In the genomic region with DNA sequence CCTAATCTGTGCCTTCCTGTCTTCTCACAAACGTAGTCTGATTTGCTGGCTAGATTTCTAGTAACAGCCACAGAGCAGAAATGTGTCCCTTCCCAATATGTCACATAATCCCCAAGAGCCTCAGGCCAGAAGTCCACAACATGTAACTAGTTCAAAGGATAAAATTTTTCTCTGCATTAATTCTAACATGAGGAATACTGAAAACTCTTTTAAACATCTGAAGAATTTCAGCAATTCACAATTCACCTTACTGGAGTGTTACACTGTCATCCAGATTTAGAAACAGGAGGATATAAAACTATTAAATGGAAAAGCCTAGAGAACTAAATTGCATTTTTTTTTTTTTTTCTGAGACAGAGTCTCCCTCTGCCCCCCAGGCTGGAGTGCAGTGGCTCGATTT, we compare ENCODE assay signal across 19 cellular contexts. TPM values are rescaled to one million over a fixed set of nuclear protein-coding genes. Genes with fewer than 3 reads are reported as not detected.
DNase-seq lines count a peak whose midpoint lies in the region; ATAC-seq and TF ChIP-seq lines count a peak whose summit lies in the region.
"Had no signal": no experiment of that assay in that cellular context is flagged by ENCODE, and none has a peak within 500 bp of the region (broad histone marks: within the 10 kb centered on the region; RNA-seq: fewer than 3 reads in every experiment).

No MANE protein-coding gene starts in this region.

- H2AFZ ChIP-seq in neuronal stem cell (ENCODE audit: low read length), result no peak overlapping the region

- H3K27ac Mint-ChIP-seq in CD4-positive, alpha-beta T cell, result peak overlapping the region; percentile 99
- no peak overlapping the region for H3K27ac Mint-ChIP-seq in Caco-2 (ENCODE audit: unreplicated experiment)
- H3K27ac Mint-ChIP-seq in activated naive CD4-positive, alpha-beta T cell treated with anti-CD3 and anti-CD28 coated beads, Interleukin-2, amount 50 U/mL, for 72 hours, result peak overlapping the region; percentile 23 to 58
- peak overlapping the region in 7 of 10 donors; percentile 33 to 90 (median 62) for H3K27ac Mint-ChIP-seq in naive thymus-derived CD8-positive, alpha-beta T cell

- no peak for TF ChIP-seq CTCF in CD4-positive, alpha-beta T cell (IDR thresholded peaks at IDR 0.05)
- no peak for TF ChIP-seq CTCF in Caco-2 (IDR thresholded peaks at IDR 0.05; ENCODE audit: insufficient read depth in 1 of 2, low read depth in 1 of 2, low read length in 1 of 2, severe bottlenecking in 1 of 2, unreplicated experiment in 1 of 2)

- no TSS peak for BruUV-seq in Caco-2 (replicated peaks; lab: Mats Ljungman, UMichigan)

- H4K91ac ChIP-seq in neuronal stem cell (ENCODE audit: low read depth, low read length, poor library complexity), result no peak overlapping the region

- no peaks in the 10 kb centered on the region for H3K9me3 ChIP-seq in CD4-positive, alpha-beta T cell (ENCODE audit: control insufficient read depth, low read length)
- H3K9me3 ChIP-seq in Caco-2, result no peaks in the 10 kb centered on the region
- H3K9me3 ChIP-seq in neuronal stem cell (replicated peaks in 1 of 2; ENCODE audit: control insufficient read depth in 2 of 2, insufficient read depth in 1 of 2, low read depth in 1 of 2, low read length in 2 of 2), result no peaks in the 10 kb centered on the region
- H3K9me3 ChIP-seq: upper lobe of left lung had no signal

- DNase-seq in CD4-positive, alpha-beta T cell, result no peak
- DNase-seq in Caco-2 (no peak), neuronal stem cell (ENCODE audit: low spot score) (no peak), KG1 (lab: John Stamatoyannopoulos, UW) (no peak), left colon (no peak), superior temporal gyrus (ENCODE audit: extremely low spot score) (no peak)
- DNase-seq in activated naive CD4-positive, alpha-beta T cell treated with anti-CD3 and anti-CD28 coated beads, Interleukin-2, amount 50 U/mL, for 72 hours (ENCODE audit: low spot score in 2 of 2), result no peak
- no peak for DNase-seq in naive thymus-derived CD8-positive, alpha-beta T cell
- DNase-seq: activated CD8-positive, alpha-beta memory T cell treated with anti-CD3 and anti-CD28 coated beads for 24 hours; activated gamma-delta T cell treated with Interleukin-2 at 50 U/mL for 16 hours; DMS53; NCI-H1436; NCI-H82; stimulated activated CD4-positive, alpha-beta T cell treated with anti-CD3 and anti-CD28 coated beads, Interleukin-15, amount 100 ng/mL, for 24 hours; stimulated activated naive CD4-positive, alpha-beta T cell; upper lobe of left lung had no signal

- H3K27ac ChIP-seq in CD4-positive, alpha-beta T cell (ENCODE audit: low read depth, low read length), result no peak overlapping the region
- H3K27ac ChIP-seq in neuronal stem cell (replicated peaks; ENCODE audit: low read length), result no peak overlapping the region
- H3K27ac ChIP-seq: upper lobe of left lung had no signal

- POLR2A ChIA-PET in CD4-positive, alpha-beta T cell (lab: Charles Lee), result interaction anchor here (0.7 to 1.2 kb wide), 2 partner anchors 48 to 87 kb away, joined by 3 to 4 read pairs; no protein-coding TSS in a partner anchor
- POLR2A ChIA-PET in Caco-2 (lab: Charles Lee), result no interaction called here
- POLR2A ChIA-PET in naive thymus-derived CD8-positive, alpha-beta T cell (lab: Charles Lee), result interaction anchor here (3.0 kb wide), 1 partner anchor 11 kb away, joined by 13 read pairs; no protein-coding TSS in a partner anchor

- no peak overlapping the region for H3K4ac ChIP-seq in neuronal stem cell (ENCODE audit: low read length)

- H3K79me1 ChIP-seq in neuronal stem cell (ENCODE audit: low read depth, low read length), result peaks cover 14% of the 10 kb centered on the region

- no peak for ATAC-seq in CD4-positive, alpha-beta T cell (ENCODE audit: poor library complexity)
- no peak for ATAC-seq in activated naive CD4-positive, alpha-beta T cell treated with anti-CD3 and anti-CD28 coated beads, Interleukin-2, amount 50 U/mL, for 72 hours
- ATAC-seq in naive thymus-derived CD8-positive, alpha-beta T cell, result no peak
- no peak for ATAC-seq in left colon
- ATAC-seq: esophagus mucosa had no signal

- H3K36me3 ChIP-seq in Caco-2 (ENCODE audit: control insufficient read depth, insufficient read depth, low read length) (peaks cover 5% of the 10 kb centered on the region), neuronal stem cell (replicated peaks in 1 of 2; ENCODE audit: control insufficient read depth in 2 of 2, insufficient read depth in 2 of 2, low read length in 2 of 2) (peaks cover 39 to 76% of the 10 kb centered on the region in 2 donors)

- H2BK120ac ChIP-seq in neuronal stem cell (ENCODE audit: low read depth, low read length), result no peak overlapping the region

- H3K4me1 ChIP-seq in Caco-2 (peaks cover 18% of the 10 kb centered on the region), neuronal stem cell (ENCODE audit: control insufficient read depth in 2 of 2, insufficient read depth in 1 of 2, low read depth in 1 of 2, low read length in 2 of 2) (peaks cover 9 to 11% of the 10 kb centered on the region in 2 donors)

- no peak overlapping the region for H3K4me3 ChIP-seq in Caco-2 (ENCODE audit: low read depth, low read length)
- H3K4me3 ChIP-seq in neuronal stem cell (ENCODE audit: low read length in 2 of 2), result no peak overlapping the region
- H3K4me3 ChIP-seq: upper lobe of left lung had no signal

- H3K27me3 ChIP-seq in CD4-positive, alpha-beta T cell (ENCODE audit: control insufficient read depth, insufficient read depth, low read length), result no peaks in the 10 kb centered on the region
- H3K27me3 ChIP-seq in Caco-2 (replicated peaks; ENCODE audit: control insufficient read depth, insufficient read depth, low read length), result no peaks in the 10 kb centered on the region
- no peaks in the 10 kb centered on the region for H3K27me3 ChIP-seq in neuronal stem cell (ENCODE audit: control insufficient read depth in 3 of 3, insufficient read depth in 3 of 3, low read depth in 1 of 3, low read length in 3 of 3)
- H3K27me3 ChIP-seq: upper lobe of left lung had no signal

- H2AK5ac ChIP-seq in neuronal stem cell (ENCODE audit: low read depth, low read length), result no peak overlapping the region

- no peak overlapping the region for H3K23ac ChIP-seq in neuronal stem cell (ENCODE audit: low read depth, low read length, poor library complexity)

- H3K9me3 Mint-ChIP-seq in CD4-positive, alpha-beta T cell, result no peaks in the 10 kb centered on the region
- H3K9me3 Mint-ChIP-seq in Caco-2 (ENCODE audit: unreplicated experiment), result no peaks in the 10 kb centered on the region
- H3K9me3 Mint-ChIP-seq in activated naive CD4-positive, alpha-beta T cell treated with anti-CD3 and anti-CD28 coated beads, Interleukin-2, amount 50 U/mL, for 72 hours, result no peaks in the 10 kb centered on the region
- no peaks in the 10 kb centered on the region for H3K9me3 Mint-ChIP-seq in naive thymus-derived CD8-positive, alpha-beta T cell

- no peak overlapping the region for H3K18ac ChIP-seq in neuronal stem cell (ENCODE audit: low read length)

- no peaks in the 10 kb centered on the region for H3K27me3 Mint-ChIP-seq in CD4-positive, alpha-beta T cell
- no peaks in the 10 kb centered on the region for H3K27me3 Mint-ChIP-seq in Caco-2 (ENCODE audit: insufficient read depth, unreplicated experiment)
- no peaks in the 10 kb centered on the region for H3K27me3 Mint-ChIP-seq in naive thymus-derived CD8-positive, alpha-beta T cell

- peaks cover 62% of the 10 kb centered on the region for H3K4me1 Mint-ChIP-seq in CD4-positive, alpha-beta T cell (ENCODE audit: low read depth)
- H3K4me1 Mint-ChIP-seq in Caco-2 (ENCODE audit: low read depth, unreplicated experiment), result peaks cover 17% of the 10 kb centered on the region
- H3K4me1 Mint-ChIP-seq in naive thymus-derived CD8-positive, alpha-beta T cell, result peaks cover 25 to 66% (median 56%) of the 10 kb centered on the region in 4 donors

- peak overlapping the region; percentile 64 for H3K4me3 Mint-ChIP-seq in CD4-positive, alpha-beta T cell
- peak overlapping the region; percentile 14 for H3K4me3 Mint-ChIP-seq in Caco-2 (ENCODE audit: unreplicated experiment)
- peak overlapping the region in 6 of 10 donors; percentile 21 to 45 (median 32) for H3K4me3 Mint-ChIP-seq in naive thymus-derived CD8-positive, alpha-beta T cell

- H3K4me2 ChIP-seq in neuronal stem cell (ENCODE audit: insufficient read depth, low read length, poor library complexity, severe bottlenecking), result no peak overlapping the region

- H2BK15ac ChIP-seq in neuronal stem cell (ENCODE audit: low read length), result no peak overlapping the region

- no peak overlapping the region for H4K8ac ChIP-seq in neuronal stem cell (ENCODE audit: low read depth, low read length)

- H2BK12ac ChIP-seq in neuronal stem cell (ENCODE audit: low read length), result no peak overlapping the region

- intact Hi-C loops in CD4-positive, alpha-beta T cell (cut with DNase I, micrococcal nuclease), result loop anchor here in 1 of 2 experiments (10.0 kb wide), 1 partner anchor 531 kb away; a partner anchor contains a TSS
- intact Hi-C loops in Caco-2 (cut with micrococcal nuclease; ENCODE audit: unreplicated experiment), result no loop called here
- intact Hi-C loops in left colon (cut with DNase I, micrococcal nuclease), result no loop called here

- peaks cover 83% of the 10 kb centered on the region for H3K36me3 Mint-ChIP-seq in CD4-positive, alpha-beta T cell (ENCODE audit: low read depth)
- H3K36me3 Mint-ChIP-seq in Caco-2 (ENCODE audit: insufficient read depth, unreplicated experiment), result peaks cover 90% of the 10 kb centered on the region
- H3K36me3 Mint-ChIP-seq in activated naive CD4-positive, alpha-beta T cell treated with anti-CD3 and anti-CD28 coated beads, Interleukin-2, amount 50 U/mL, for 72 hours, result peaks cover 47 to 68% of the 10 kb centered on the region in 2 donors
- H3K36me3 Mint-ChIP-seq in naive thymus-derived CD8-positive, alpha-beta T cell, result peaks cover 0 to 74% (median 8%) of the 10 kb centered on the region in 3 donors

- H2BK5ac ChIP-seq in neuronal stem cell (ENCODE audit: low read length), result no peak overlapping the region

- WGBS in neuronal stem cell (ENCODE audit: extremely low coverage in 2 of 2, insufficient read length in 2 of 2, insufficient replicate concordance in 1 of 2), 2 donors, result no CpG with 5 or more reads among the region's 2 CpGs

- CTCF ChIA-PET in CD4-positive, alpha-beta T cell (lab: Charles Lee), result no interaction called here
- CTCF ChIA-PET in Caco-2 (lab: Charles Lee), result no interaction called here

- no peak overlapping the region for H3K9ac ChIP-seq in neuronal stem cell (ENCODE audit: low read depth, low read length, poor library complexity)

- H3K14ac ChIP-seq in neuronal stem cell (ENCODE audit: low read length), result no peak overlapping the region

RNA-seq across cellular contexts. Expression of a gene that starts 2.5 kb away (rescaled TPM):
- total RNA-seq in CD4-positive, alpha-beta T cell, result 100 to 1,000 TPM; 126 to 127 TPM
- total RNA-seq in Caco-2 (2022), result 135 and 154 TPM in 2 replicates
- total RNA-seq in activated naive CD4-positive, alpha-beta T cell treated with anti-CD3 and anti-CD28 coated beads, Interleukin-2, amount 50 U/mL, for 72 hours, result 10 to 100 TPM; 83.4 to 92.7 TPM
- 100 to 1,000 TPM; 123 to 129 TPM for total RNA-seq in naive thymus-derived CD8-positive, alpha-beta T cell
- 10 to 100 TPM; 25.3 to 48.2 (median 41.1) TPM for polyA plus RNA-seq in naive thymus-derived CD8-positive, alpha-beta T cell
- 43.0 TPM for polyA plus RNA-seq in neuronal stem cell (2013, experiment 1 of 2)
- 42.3 TPM for polyA plus RNA-seq in neuronal stem cell (2013, experiment 2 of 2)
- total RNA-seq in left colon, result 10 to 100 TPM; 36.5 to 59.2 TPM

RNA-seq across cellular contexts. Expression of a gene that starts 5.8 kb away (rescaled TPM):
- 100 to 1,000 TPM; 134 to 138 TPM for total RNA-seq in CD4-positive, alpha-beta T cell
- total RNA-seq in Caco-2 (2022) (93.4 and 96.6 TPM in 2 replicates), left colon (10 to 100 TPM; 90.4 to 96.2 TPM)
- total RNA-seq in activated naive CD4-positive, alpha-beta T cell treated with anti-CD3 and anti-CD28 coated beads, Interleukin-2, amount 50 U/mL, for 72 hours, result 100 to 1,000 TPM in 1 of 2 donors, 10 to 100 TPM in 1; 67.1 to 114 TPM
- 100 to 1,000 TPM; 109 to 110 TPM for total RNA-seq in naive thymus-derived CD8-positive, alpha-beta T cell
- 10 to 100 TPM; 61.4 to 80.4 (median 71.8) TPM for polyA plus RNA-seq in naive thymus-derived CD8-positive, alpha-beta T cell
- 59.8 TPM for polyA plus RNA-seq in neuronal stem cell (2013, experiment 1 of 2)
- polyA plus RNA-seq in neuronal stem cell (2013, experiment 2 of 2), result 59.6 TPM

RNA-seq across cellular contexts. Expression of a gene that starts 30.2 kb away (rescaled TPM):
- 10 to 100 TPM; 39.8 to 43.8 TPM for total RNA-seq in CD4-positive, alpha-beta T cell
- total RNA-seq in Caco-2 (2022) (62.1 and 64.5 TPM in 2 replicates), left colon (100 to 1,000 TPM; 174 to 221 TPM)
- 100 to 1,000 TPM in 1 of 2 donors, 10 to 100 TPM in 1; 53.2 to 106 TPM for total RNA-seq in activated naive CD4-positive, alpha-beta T cell treated with anti-CD3 and anti-CD28 coated beads, Interleukin-2, amount 50 U/mL, for 72 hours
- 10 to 100 TPM; 66.0 to 67.5 TPM for total RNA-seq in naive thymus-derived CD8-positive, alpha-beta T cell
- 10 to 100 TPM; 23.9 to 30.6 (median 25.6) TPM for polyA plus RNA-seq in naive thymus-derived CD8-positive, alpha-beta T cell
- 31.6 TPM for polyA plus RNA-seq in neuronal stem cell (2013, experiment 1 of 2)
- polyA plus RNA-seq in neuronal stem cell (2013, experiment 2 of 2), result 31.1 TPM

RNA-seq across cellular contexts. Expression of a gene that starts 35.1 kb away (rescaled TPM):
- total RNA-seq in CD4-positive, alpha-beta T cell, result under 1 TPM in 1 of 2 experiments, not detected in 1; 0.08 TPM
- total RNA-seq in Caco-2 (2022) (5.9 and 6.5 TPM in 2 replicates), left colon (under 1 TPM in 1 of 2 donors, not detected in 1; 0.06 TPM)
- under 1 TPM; 0.06 to 0.14 TPM for total RNA-seq in activated naive CD4-positive, alpha-beta T cell treated with anti-CD3 and anti-CD28 coated beads, Interleukin-2, amount 50 U/mL, for 72 hours
- total RNA-seq in naive thymus-derived CD8-positive, alpha-beta T cell, result under 1 TPM; 0.13 to 0.16 TPM
- polyA plus RNA-seq in naive thymus-derived CD8-positive, alpha-beta T cell, result not detected
- polyA plus RNA-seq in neuronal stem cell (2013, experiment 1 of 2), result 0.14 TPM
- polyA plus RNA-seq in neuronal stem cell (2013, experiment 2 of 2), result 0.15 TPM
- total RNA-seq: esophagus mucosa, glomerular endothelial cell had no signal
- polyA plus RNA-seq: BJ had no signal

Comparison
In these comparisons a context has a peak if more than half of its experiments do, and no peak if none do; other contexts are left out.
1. H3K4me3 Mint-ChIP-seq: peak in every context shown above with its lines; median percentile 64 in CD4-positive, alpha-beta T cell; 32 in naive thymus-derived CD8-positive, alpha-beta T cell; 14 in Caco-2.